ENCODE assay signal across 11 cellular contexts in genomic region chr21:45293726-45294401, GRCh38. TPM values are rescaled to one million over a fixed set of nuclear protein-coding genes. Genes with fewer than 3 reads are reported as not detected.
DNase-seq lines count a peak whose midpoint lies in the region; ATAC-seq and TF ChIP-seq lines count a peak whose summit lies in the region.
"Had no signal": no experiment of that assay in that cellular context is flagged by ENCODE, and none has a peak within 500 bp of the region (broad histone marks: within the 10 kb centered on the region; RNA-seq: fewer than 3 reads in every experiment).

No MANE protein-coding gene starts in this region.

- DNase-seq in dorsolateral prefrontal cortex: peak in 2 of 10 donors; percentile 23 to 40
- DNase-seq in lower lobe of right lung: peak; percentile 47
- no peak for DNase-seq in effector memory CD8-positive, alpha-beta T cell
- DNase-seq in PC-9: no peak
- DNase-seq in LoVo (ENCODE audit: low spot score): no peak
- DNase-seq: naive B cell, NCI-H1092, SIG-M5 had no signal

- H3K4me3 ChIP-seq in HUES64 (ENCODE audit: low read length) (no peak overlapping the region), dorsolateral prefrontal cortex (peak overlapping the region in 3 of 59 donors; percentile 3 to 19 (median 5)), lower lobe of right lung (no peak overlapping the region), subcutaneous abdominal adipose tissue (ENCODE audit: low read depth in 1 of 5, low read length in 5 of 5) (peak overlapping the region in 2 of 5 donors; percentile 23 to 29), PC-9 (no peak overlapping the region)

- H3K9me3 ChIP-seq in HUES64 (ENCODE audit: insufficient read depth, low read depth, low read length) (no peaks in the 10 kb centered on the region), lower lobe of right lung (no peaks in the 10 kb centered on the region), subcutaneous abdominal adipose tissue (ENCODE audit: control insufficient read depth in 5 of 5, low read length in 5 of 5) (no peaks in the 10 kb centered on the region), PC-9 (ENCODE audit: insufficient read depth, low read depth) (no peaks in the 10 kb centered on the region)

- no peaks in the 10 kb centered on the region for H3K9me2 ChIP-seq in PC-9 (ENCODE audit: insufficient read depth)

- H3K9ac ChIP-seq in HUES64 (ENCODE audit: low read depth, low read length): peak overlapping the region; percentile 14; the same call in 1 of the 2 replicates
- peak overlapping the region in 4 of 5 donors; percentile 3 to 69 (median 38) for H3K9ac ChIP-seq in subcutaneous abdominal adipose tissue (ENCODE audit: low read length in 5 of 5)

- CTCF ChIA-PET in PC-9 (lab: Charles Lee): no interaction called here

- no peak overlapping the region for H3K4me2 ChIP-seq in PC-9

- H3K4me3 Mint-ChIP-seq in effector memory CD8-positive, alpha-beta T cell: no peak overlapping the region

- H3K79me2 ChIP-seq in PC-9 (ENCODE audit: low read depth): no peaks in the 10 kb centered on the region

- H3K36me3 ChIP-seq in HUES64 (ENCODE audit: insufficient read depth, low read length): 0 out of 2 replicates have a peak, but pooled peaks cover 4% of the 10 kb centered on the region
- no peaks in the 10 kb centered on the region for H3K36me3 ChIP-seq in lower lobe of right lung
- H3K36me3 ChIP-seq in subcutaneous abdominal adipose tissue (ENCODE audit: control insufficient read depth in 5 of 5, insufficient read depth in 5 of 5, low read length in 5 of 5): no peaks in the 10 kb centered on the region
- H3K36me3 ChIP-seq in PC-9 (ENCODE audit: low read depth): no peaks in the 10 kb centered on the region

- no peaks in the 10 kb centered on the region for H3K27me3 ChIP-seq in HUES64 (ENCODE audit: insufficient read depth, low read length)
- no peaks in the 10 kb centered on the region for H3K27me3 ChIP-seq in dorsolateral prefrontal cortex
- H3K27me3 ChIP-seq in lower lobe of right lung (ENCODE audit: low read depth): no peaks in the 10 kb centered on the region
- H3K27me3 ChIP-seq in subcutaneous abdominal adipose tissue (ENCODE audit: control insufficient read depth in 5 of 5, insufficient read depth in 4 of 5, low read length in 5 of 5): peaks cover 0 to 21% (median 0%) of the 10 kb centered on the region in 5 donors
- H3K27me3 ChIP-seq in PC-9 (ENCODE audit: insufficient read depth, low read depth): no peaks in the 10 kb centered on the region

- H3K27me3 Mint-ChIP-seq in effector memory CD8-positive, alpha-beta T cell: peaks cover 0 to 15% of the 10 kb centered on the region in 2 donors

- peak overlapping the region; percentile 61 for H3K27ac ChIP-seq in HUES64 (ENCODE audit: low read depth, low read length)
- peak overlapping the region in 58 of 59 donors; percentile 39 to 97 (median 78) for H3K27ac ChIP-seq in dorsolateral prefrontal cortex
- H3K27ac ChIP-seq in lower lobe of right lung: peak overlapping the region; percentile 92
- peak overlapping the region; percentile 86 for H3K27ac ChIP-seq in subcutaneous abdominal adipose tissue (ENCODE audit: low read depth, low read length)
- H3K27ac ChIP-seq in PC-9: no peak overlapping the region

- no peaks in the 10 kb centered on the region for H4K20me1 ChIP-seq in PC-9 (ENCODE audit: insufficient read depth)

- no peak overlapping the region for H2AFZ ChIP-seq in PC-9

- H3K4me1 Mint-ChIP-seq in effector memory CD8-positive, alpha-beta T cell (ENCODE audit: low read depth in 2 of 2): peaks cover 10 to 14% of the 10 kb centered on the region in 2 donors

- peaks cover 3% of the 10 kb centered on the region for H3K36me3 Mint-ChIP-seq in effector memory CD8-positive, alpha-beta T cell (ENCODE audit: insufficient read depth)
- H3K36me3 Mint-ChIP-seq: naive B cell had no signal

- no peak overlapping the region for H3K27ac Mint-ChIP-seq in effector memory CD8-positive, alpha-beta T cell

- BruUV-seq in PC-9 (replicated peaks; lab: Mats Ljungman, UMichigan): no TSS peak

- intact Hi-C loops in dorsolateral prefrontal cortex (cut with DNase I) (loop anchor here (2.0 to 5.0 kb wide), 3 partner anchors 13 to 157 kb away; no protein-coding TSS in a partner anchor), lower lobe of right lung (cut with DNase I) (loop anchor here (10.0 kb wide), 1 partner anchor 141 kb away; no protein-coding TSS in a partner anchor), PC-9 (cut with micrococcal nuclease; ENCODE audit: unreplicated experiment) (loop anchor here (2.0 kb wide), 2 partner anchors 71 to 303 kb away; no protein-coding TSS in a partner anchor)

- peaks cover 5% of the 10 kb centered on the region; the same call in 1 of the 2 replicates for H3F3A ChIP-seq in PC-9 (ENCODE audit: insufficient read depth, low read depth)

- 85% methylated on average over 23 of the region's 23 CpGs for WGBS in HUES64

- no peak for TF ChIP-seq CTCF in dorsolateral prefrontal cortex (IDR thresholded peaks at IDR 0.05 in 54 of 56, conservative IDR thresholded peaks at IDR 0.05 in 2 of 56; ENCODE audit: low read depth in 1 of 56, partially characterized antibody in 56 of 56)
- TF ChIP-seq CTCF in lower lobe of right lung (IDR thresholded peaks at IDR 0.05): no peak
- TF ChIP-seq CTCF in PC-9 (conservative IDR thresholded peaks at IDR 0.05): no peak

- ATAC-seq in lower lobe of right lung (peak; percentile 0 to 1), HG02938 (IDR thresholded peaks at IDR 0.05; ENCODE audit: unreplicated experiment) (no peak)
- ATAC-seq in effector memory CD8-positive, alpha-beta T cell (replicated peaks): no peak

- POLR2A ChIA-PET in PC-9 (lab: Charles Lee; ENCODE audit: unreplicated experiment): no interaction called here

- H3K9me3 Mint-ChIP-seq in effector memory CD8-positive, alpha-beta T cell: no peaks in the 10 kb centered on the region
- H3K9me3 Mint-ChIP-seq: naive B cell had no signal

- H3K4me1 ChIP-seq in HUES64 (ENCODE audit: insufficient read depth, low read length): peaks cover 21% of the 10 kb centered on the region
- H3K4me1 ChIP-seq in lower lobe of right lung: peaks cover 41% of the 10 kb centered on the region
- H3K4me1 ChIP-seq in subcutaneous abdominal adipose tissue (ENCODE audit: control insufficient read depth in 5 of 5, insufficient read depth in 5 of 5, low read length in 5 of 5): peaks cover 18 to 44% (median 43%) of the 10 kb centered on the region in 5 donors
- H3K4me1 ChIP-seq in PC-9 (replicated peaks; ENCODE audit: insufficient read depth): no peaks in the 10 kb centered on the region

RNA-seq across cellular contexts. Expression of gene POFUT2, which starts 6.2 kb away (rescaled TPM):
- polyA plus RNA-seq in HUES64 (2013, experiment 1 of 2): 19.7 TPM
- 25.7 TPM for polyA plus RNA-seq in HUES64 (2013, experiment 2 of 2)
- total RNA-seq in dorsolateral prefrontal cortex (10 to 100 TPM; 13.5 to 37.4 (median 20.5) TPM), lower lobe of right lung (29.1 TPM), PC-9 (2021) (29.0 and 32.6 TPM in 2 replicates)

Comparison
In these comparisons a context has a peak if more than half of its experiments do, and no peak if none do; other contexts are left out.
1. ATAC-seq: peak in lower lobe of right lung (2 of 2); none in effector memory CD8-positive, alpha-beta T cell (single experiment) and HG02938 (single experiment).